2 cellular contexts compared by ENCODE assay signal in genomic region chr15:55740981-55741591, GRCh38.
TF ChIP-seq lines count a peak whose summit lies in the region.

No MANE protein-coding gene starts in this region.

TF ChIP-seq in HepG2, 621 proteins besides CTCF, POLR2A, EP300 and RAD21:
- TF ChIP-seq REL (CRISPR knock-in tag; conservative IDR thresholded peaks at IDR 0.05) (0 out of 2 replicates have a peak, but pooled peaks have one; percentile 6), HES4 (CRISPR knock-in tag; IDR thresholded peaks at IDR 0.05; ENCODE audit: borderline replicate concordance) (no peak)

TF ChIP-seq in neural cell, 6 proteins besides CTCF, POLR2A, EP300 and RAD21:
- TF ChIP-seq EZH2 (IDR thresholded peaks at IDR 0.05; ENCODE audit: borderline replicate concordance, insufficient read depth, low read length, poor library complexity, severe bottlenecking) (no peak), REST (IDR thresholded peaks at IDR 0.05; ENCODE audit: borderline replicate concordance) (no peak), MXI1 (conservative IDR thresholded peaks at IDR 0.05; ENCODE audit: poor library complexity, severe bottlenecking) (no peak), SMC3 (conservative IDR thresholded peaks at IDR 0.05; ENCODE audit: poor library complexity) (no peak), TAF1 (IDR thresholded peaks at IDR 0.05; ENCODE audit: low read depth) (no peak), POLR2AphosphoS5 (IDR thresholded peaks at IDR 0.05) (no peak)
